In genomic region chr3:124526601-124527000, GRCh38 we compare ENCODE assay signal across 23 cellular contexts.
DNase-seq lines count a peak whose midpoint lies in the region; ATAC-seq, FAIRE-seq and TF ChIP-seq lines count a peak whose summit lies in the region.
"Had no signal": no experiment of that assay in that cellular context is flagged by ENCODE, and none has a peak within 500 bp of the region (broad histone marks: within the 10 kb centered on the region; RNA-seq: fewer than 3 reads in every experiment).

No MANE protein-coding gene starts in this region.

- H3K27ac Mint-ChIP-seq in HFFc6 (no peak overlapping the region), neural crest cell (ENCODE audit: unreplicated experiment) (no peak overlapping the region)
- H3K27ac Mint-ChIP-seq: stimulated activated naive CD8-positive, alpha-beta T cell treated with anti-CD3 and anti-CD28 coated beads, Interleukin-15, amount 100 ng/mL, for 72 hours had no signal

- H3K4me3 Mint-ChIP-seq in HFFc6 (no peak overlapping the region), neural crest cell (no peak overlapping the region)
- H3K4me3 Mint-ChIP-seq: stimulated activated naive CD8-positive, alpha-beta T cell treated with anti-CD3 and anti-CD28 coated beads, Interleukin-15, amount 100 ng/mL, for 72 hours had no signal

- TF ChIP-seq CTCF in HFFc6 (IDR thresholded peaks at IDR 0.05) (peak; percentile 38), cardiac fibroblast (IDR thresholded peaks at IDR 0.05; ENCODE audit: low read depth, low read length) (peak; percentile 26), neural crest cell (conservative IDR thresholded peaks at IDR 0.05) (peak; percentile 34)

- TF ChIP-seq POLR2A in GM12892 (IDR thresholded peaks at IDR 0.05; ENCODE audit: low read depth, low read length), result no peak

- DNase-seq in ELR (ENCODE audit: low read depth) (peak; percentile 12), HFFc6 (no peak), cardiac fibroblast (ENCODE audit: low read depth in 2 of 2) (no peak), neural crest cell (ENCODE audit: low read depth, low spot score) (no peak), GM12892 (ENCODE audit: insufficient read length) (no peak), SKM-1 (lab: John Stamatoyannopoulos, UW; ENCODE audit: unreplicated experiment) (no peak)
- DNase-seq: activated CD4-positive, alpha-beta T cell treated with anti-CD3 and anti-CD28 coated beads, Interleukin-2, amount 50 U/mL, for 4 hours; amniotic stem cell; Caco-2; effector memory CD4-positive, alpha-beta T cell; Kasumi-1; kidney; NCI-H1417 treated with DMSO at 0.1 percent for 48 hours; NCI-H2171; NCI-H526; SIG-M5; stimulated activated naive CD8-positive, alpha-beta T cell treated with anti-CD3 and anti-CD28 coated beads, Interleukin-15, amount 100 ng/mL, for 72 hours; T-helper 2 cell; transverse colon had no signal

- H3K4me3 ChIP-seq in cardiac fibroblast (replicated peaks in 1 of 2; ENCODE audit: low read depth in 2 of 2, low read length in 2 of 2), result no peak overlapping the region
- H3K4me3 ChIP-seq: GM12878, hepatocyte, lung, transverse colon had no signal

- no peak for FAIRE-seq in GM12892 (lab: Jason Lieb, UNC)
- FAIRE-seq: GM12878, kidney had no signal

- ATAC-seq in GM18498 (IDR thresholded peaks at IDR 0.05; ENCODE audit: unreplicated experiment), result no peak
- ATAC-seq: GM12878; stimulated activated naive CD8-positive, alpha-beta T cell treated with anti-CD3 and anti-CD28 coated beads, Interleukin-15, amount 100 ng/mL, for 72 hours had no signal

- H3K4me1 Mint-ChIP-seq in HFFc6 (ENCODE audit: low read depth), result no peaks in the 10 kb centered on the region
- H3K4me1 Mint-ChIP-seq in neural crest cell, result peaks cover 19% of the 10 kb centered on the region
- H3K4me1 Mint-ChIP-seq: stimulated activated naive CD8-positive, alpha-beta T cell treated with anti-CD3 and anti-CD28 coated beads, Interleukin-15, amount 100 ng/mL, for 72 hours had no signal

- H3K27me3 Mint-ChIP-seq in HFFc6 (ENCODE audit: insufficient read depth) (peaks cover 27% of the 10 kb centered on the region), neural crest cell (ENCODE audit: low read depth) (no peaks in the 10 kb centered on the region)

- H3K9me3 Mint-ChIP-seq in HFFc6, result no peaks in the 10 kb centered on the region; the same call in 1 of the 2 replicates
- H3K9me3 Mint-ChIP-seq in neural crest cell, result peaks cover 12% of the 10 kb centered on the region

- H3K36me3 Mint-ChIP-seq in HFFc6 (ENCODE audit: low read depth), result no peaks in the 10 kb centered on the region
- peaks cover 12% of the 10 kb centered on the region for H3K36me3 Mint-ChIP-seq in neural crest cell (ENCODE audit: low read depth)
